2 cellular contexts compared by ENCODE assay signal in genomic region chr2:51251356-51251755, GRCh38.
TF ChIP-seq lines count a peak whose summit lies in the region.

No MANE protein-coding gene starts in this region.

TF ChIP-seq in IMR-90, 13 proteins besides CTCF, POLR2A, EP300 and RAD21:
- TF ChIP-seq, protein P1, sequence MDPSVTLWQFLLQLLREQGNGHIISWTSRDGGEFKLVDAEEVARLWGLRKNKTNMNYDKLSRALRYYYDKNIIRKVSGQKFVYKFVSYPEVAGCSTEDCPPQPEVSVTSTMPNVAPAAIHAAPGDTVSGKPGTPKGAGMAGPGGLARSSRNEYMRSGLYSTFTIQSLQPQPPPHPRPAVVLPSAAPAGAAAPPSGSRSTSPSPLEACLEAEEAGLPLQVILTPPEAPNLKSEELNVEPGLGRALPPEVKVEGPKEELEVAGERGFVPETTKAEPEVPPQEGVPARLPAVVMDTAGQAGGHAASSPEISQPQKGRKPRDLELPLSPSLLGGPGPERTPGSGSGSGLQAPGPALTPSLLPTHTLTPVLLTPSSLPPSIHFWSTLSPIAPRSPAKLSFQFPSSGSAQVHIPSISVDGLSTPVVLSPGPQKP (IDR thresholded peaks at IDR 0.05; ENCODE audit: borderline replicate concordance, low read depth, low read length), result no peak
- TF ChIP-seq MAFK (IDR thresholded peaks at IDR 0.05; ENCODE audit: low read depth, low read length) (no peak), RFX5 (IDR thresholded peaks at IDR 0.05; ENCODE audit: low read depth, low read length) (no peak), MAZ (IDR thresholded peaks at IDR 0.05; ENCODE audit: borderline replicate concordance, low read depth, low read length) (no peak), SMC3 (IDR thresholded peaks at IDR 0.05; ENCODE audit: low read depth, low read length) (no peak), CEBPB (IDR thresholded peaks at IDR 0.05; ENCODE audit: low read depth, low read length) (no peak), USF2 (IDR thresholded peaks at IDR 0.05; ENCODE audit: low read depth, low read length) (no peak), NFE2L2 (IDR thresholded peaks at IDR 0.05; ENCODE audit: low read depth, low read length) (no peak), RCOR1 (IDR thresholded peaks at IDR 0.05; ENCODE audit: insufficient replicate concordance, low read length) (no peak), MXI1 (IDR thresholded peaks at IDR 0.05; ENCODE audit: borderline replicate concordance, low read depth, low read length) (no peak), CHD1 (IDR thresholded peaks at IDR 0.05; ENCODE audit: low read depth, low read length) (no peak), FOS (IDR thresholded peaks at IDR 0.05; ENCODE audit: low read depth, low read length) (no peak), BHLHE40 (IDR thresholded peaks at IDR 0.05; ENCODE audit: low read depth, low read length) (no peak)

TF ChIP-seq in H1, 55 proteins besides CTCF, POLR2A, EP300 and RAD21:
- TF ChIP-seq SIN3A (conservative IDR thresholded peaks at IDR 0.05 in 1 of 2, IDR thresholded peaks at IDR 0.05 in 1 of 2; ENCODE audit: low read depth in 1 of 2, low read length in 2 of 2) (no peak), SIRT6 (IDR thresholded peaks at IDR 0.05; ENCODE audit: low read length) (no peak), POLR2AphosphoS5 (IDR thresholded peaks at IDR 0.05; ENCODE audit: low read depth, low read length) (no peak), CBX8 (IDR thresholded peaks at IDR 0.05; ENCODE audit: borderline replicate concordance, low read depth, low read length) (no peak), RFX5 (IDR thresholded peaks at IDR 0.05; ENCODE audit: borderline replicate concordance, low read depth, low read length) (no peak), KDM4A (IDR thresholded peaks at IDR 0.05; ENCODE audit: low read depth, low read length, severe bottlenecking) (no peak), CBX5 (IDR thresholded peaks at IDR 0.05; ENCODE audit: low read depth, low read length) (no peak), RXRA (IDR thresholded peaks at IDR 0.05; ENCODE audit: insufficient read depth, low read depth, low read length) (no peak), MAFK (IDR thresholded peaks at IDR 0.05; ENCODE audit: low read depth, low read length) (no peak), CEBPB (IDR thresholded peaks at IDR 0.05; ENCODE audit: low read depth, low read length) (no peak), CHD7 (IDR thresholded peaks at IDR 0.05; ENCODE audit: insufficient replicate concordance, low read length) (no peak), TEAD4 (IDR thresholded peaks at IDR 0.05; ENCODE audit: low read depth, low read length) (no peak), CHD1 (IDR thresholded peaks at IDR 0.05; ENCODE audit: low read depth, low read length) (no peak), JUN (IDR thresholded peaks at IDR 0.05; ENCODE audit: low read depth, low read length) (no peak), SIX5 (IDR thresholded peaks at IDR 0.05; ENCODE audit: low read depth, low read length) (no peak), NANOG (IDR thresholded peaks at IDR 0.05; ENCODE audit: insufficient read depth, low read depth, low read length, poor library complexity, severe bottlenecking) (no peak)
